17 cellular contexts compared by ENCODE assay signal in genomic region chr14:91225025-91225424, GRCh38. TPM values are rescaled to one million over a fixed set of nuclear protein-coding genes. Genes with fewer than 3 reads are reported as not detected.
DNase-seq lines count a peak whose midpoint lies in the region; ATAC-seq and TF ChIP-seq lines count a peak whose summit lies in the region.
"Had no signal": no experiment of that assay in that cellular context is flagged by ENCODE, and none has a peak within 500 bp of the region (broad histone marks: within the 10 kb centered on the region; RNA-seq: fewer than 3 reads in every experiment).

No MANE protein-coding gene starts in this region.

- in situ Hi-C loops in mammary epithelial cell (cut with MboI; ENCODE audit: low sequenced_read_pairs in 2 of 2) = no loop called here

- CTCF ChIA-PET in activated CD4-positive, alpha-beta T cell treated with anti-CD3 and anti-CD28 coated beads, Interleukin-2, amount 10 ng/mL, durations not matched to agents 7 days and 5 days (lab: Charles Lee) = no interaction called here
- CTCF ChIA-PET in mammary epithelial cell (lab: Charles Lee; ENCODE audit: low non-redundant PET) (no interaction called here), Calu3 (lab: Charles Lee) (no interaction called here)
- CTCF ChIA-PET in activated naive CD4-positive, alpha-beta T cell treated with anti-CD3 and anti-CD28 coated beads, Interleukin-2, amount 10 ng/mL, durations not matched to agents 7 days and 5 days (lab: Charles Lee) = no interaction called here

- no peaks in the 10 kb centered on the region for H3K27me3 Mint-ChIP-seq in activated CD4-positive, alpha-beta T cell treated with anti-CD3 and anti-CD28 coated beads, Interleukin-2, amount 10 ng/mL, durations not matched to agents 7 days and 5 days
- H3K27me3 Mint-ChIP-seq in natural killer cell treated with Interleukin-12 subunit alpha and Interleukin-12 subunit beta and Interleukin-15 and Interleukin-18, amount 100 ng/mL, for 72 hours = no peaks in the 10 kb centered on the region
- H3K27me3 Mint-ChIP-seq in Calu3 (ENCODE audit: unreplicated experiment) = no peaks in the 10 kb centered on the region
- H3K27me3 Mint-ChIP-seq in activated naive CD4-positive, alpha-beta T cell treated with anti-CD3 and anti-CD28 coated beads, Interleukin-2, amount 10 ng/mL, durations not matched to agents 7 days and 5 days = no peaks in the 10 kb centered on the region

- POLR2A ChIA-PET in activated CD4-positive, alpha-beta T cell treated with anti-CD3 and anti-CD28 coated beads, Interleukin-2, amount 10 ng/mL, durations not matched to agents 7 days and 5 days (lab: Charles Lee) = no interaction called here

- H3K27ac Mint-ChIP-seq in activated CD4-positive, alpha-beta T cell treated with anti-CD3 and anti-CD28 coated beads, Interleukin-2, amount 10 ng/mL, durations not matched to agents 7 days and 5 days = peak overlapping the region; percentile 99
- H3K27ac Mint-ChIP-seq in natural killer cell treated with Interleukin-12 subunit alpha and Interleukin-12 subunit beta and Interleukin-15 and Interleukin-18, amount 100 ng/mL, for 72 hours = peak overlapping the region; percentile 95 to 99
- no peak overlapping the region for H3K27ac Mint-ChIP-seq in Calu3 (ENCODE audit: unreplicated experiment)
- no peak overlapping the region for H3K27ac Mint-ChIP-seq in activated naive CD4-positive, alpha-beta T cell treated with anti-CD3 and anti-CD28 coated beads, Interleukin-2, amount 10 ng/mL, durations not matched to agents 7 days and 5 days

- peaks cover 85% of the 10 kb centered on the region for H3K36me3 Mint-ChIP-seq in activated CD4-positive, alpha-beta T cell treated with anti-CD3 and anti-CD28 coated beads, Interleukin-2, amount 10 ng/mL, durations not matched to agents 7 days and 5 days (ENCODE audit: low read depth)
- H3K36me3 Mint-ChIP-seq in natural killer cell treated with Interleukin-12 subunit alpha and Interleukin-12 subunit beta and Interleukin-15 and Interleukin-18, amount 100 ng/mL, for 72 hours = peaks cover 17% of the 10 kb centered on the region
- H3K36me3 Mint-ChIP-seq in Calu3 (ENCODE audit: insufficient read depth, unreplicated experiment) = no peaks in the 10 kb centered on the region
- peaks cover 72% of the 10 kb centered on the region for H3K36me3 Mint-ChIP-seq in activated naive CD4-positive, alpha-beta T cell treated with anti-CD3 and anti-CD28 coated beads, Interleukin-2, amount 10 ng/mL, durations not matched to agents 7 days and 5 days

- no peaks in the 10 kb centered on the region for H3K79me2 ChIP-seq in mammary epithelial cell (ENCODE audit: insufficient read depth, low read length)

- no peaks in the 10 kb centered on the region for H3K27me3 ChIP-seq in mammary epithelial cell (ENCODE audit: insufficient read depth, low read length)
- H3K27me3 ChIP-seq: neutrophil, right lobe of liver, tibial nerve had no signal

- DNase-seq in activated CD4-positive, alpha-beta T cell treated with anti-CD3 and anti-CD28 coated beads, Interleukin-2, amount 10 ng/mL, durations not matched to agents 7 days and 5 days = no peak
- no peak for DNase-seq in activated CD4-positive, alpha-beta T cell treated with anti-CD3 and anti-CD28 coated beads, Interleukin-2, amount 50 U/mL, for 4 hours
- DNase-seq in NCI-H510A (lab: John Stamatoyannopoulos, UW) (peak; percentile 62), mammary epithelial cell (peak; percentile 30), RPMI8226 (no peak), Calu3 (no peak)
- no peak for DNase-seq in natural killer cell treated with Interleukin-12 subunit alpha and Interleukin-12 subunit beta and Interleukin-15 and Interleukin-18, amount 100 ng/mL, for 72 hours (ENCODE audit: low spot score)
- no peak for DNase-seq in activated naive CD4-positive, alpha-beta T cell treated with anti-CD3 and anti-CD28 coated beads, Interleukin-2, amount 10 ng/mL, durations not matched to agents 7 days and 5 days
- DNase-seq: activated naive CD4-positive, alpha-beta T cell treated with Interleukin-2 at 50 U/mL for 16 hours; Caco-2; midbrain; NCI-H2171; right lobe of liver; stimulated activated CD4-positive, alpha-beta T cell treated with anti-CD3 and anti-CD28 coated beads, Interleukin-2, amount 100 ng/mL, for 48 hours; stimulated activated CD8-positive, alpha-beta memory T cell treated with anti-CD3 and anti-CD28 coated beads, Interleukin-4, amount 100 ng/mL, for 48 hours had no signal

- no peaks in the 10 kb centered on the region for H4K20me1 ChIP-seq in mammary epithelial cell (ENCODE audit: insufficient read depth, low read length)

- peaks cover 30% of the 10 kb centered on the region for H3K4me1 ChIP-seq in mammary epithelial cell (ENCODE audit: insufficient read depth, low read length)
- H3K4me1 ChIP-seq: Caco-2, right lobe of liver had no signal

- no peaks in the 10 kb centered on the region for H3K36me3 ChIP-seq in mammary epithelial cell (ENCODE audit: insufficient read depth, low read length)

- H3K9me3 ChIP-seq in mammary epithelial cell (replicated peaks; ENCODE audit: insufficient read depth, low read length) = peaks cover 3% of the 10 kb centered on the region
- H3K9me3 ChIP-seq: Caco-2, neutrophil, right lobe of liver had no signal

- H3K27ac ChIP-seq in mammary epithelial cell (ENCODE audit: insufficient read depth, low read depth, low read length) = no peak overlapping the region
- H3K27ac ChIP-seq: neutrophil, right lobe of liver, tibial nerve had no signal

- no peak overlapping the region for H3K4me3 ChIP-seq in mammary epithelial cell (replicated peaks in 1 of 3; ENCODE audit: insufficient read depth in 1 of 3, low read depth in 2 of 3, low read length in 3 of 3)
- H3K4me3 ChIP-seq: right lobe of liver, tibial nerve had no signal

- no peak for ATAC-seq in natural killer cell treated with Interleukin-12 subunit alpha and Interleukin-12 subunit beta and Interleukin-15 and Interleukin-18, amount 100 ng/mL, for 72 hours
- ATAC-seq: right lobe of liver had no signal

- no peak overlapping the region for H3K4me2 ChIP-seq in mammary epithelial cell (ENCODE audit: insufficient read depth, low read depth, low read length)

- dilution Hi-C loops in mammary epithelial cell (cut with HindIII; ENCODE audit: low sequenced_read_pairs) = no loop called here

- no peak overlapping the region for H3K4me3 Mint-ChIP-seq in activated CD4-positive, alpha-beta T cell treated with anti-CD3 and anti-CD28 coated beads, Interleukin-2, amount 10 ng/mL, durations not matched to agents 7 days and 5 days
- peak overlapping the region; percentile 94 for H3K4me3 Mint-ChIP-seq in natural killer cell treated with Interleukin-12 subunit alpha and Interleukin-12 subunit beta and Interleukin-15 and Interleukin-18, amount 100 ng/mL, for 72 hours
- H3K4me3 Mint-ChIP-seq in Calu3 (ENCODE audit: low read depth, unreplicated experiment) = no peak overlapping the region
- no peak overlapping the region for H3K4me3 Mint-ChIP-seq in activated naive CD4-positive, alpha-beta T cell treated with anti-CD3 and anti-CD28 coated beads, Interleukin-2, amount 10 ng/mL, durations not matched to agents 7 days and 5 days

- BruUV-seq in mammary epithelial cell (replicated peaks; lab: Mats Ljungman, UMichigan) = no TSS peak
- BruUV-seq in Calu3 (replicated peaks; lab: Mats Ljungman, UMichigan) = no TSS peak

- peaks cover 88% of the 10 kb centered on the region for H3K4me1 Mint-ChIP-seq in activated CD4-positive, alpha-beta T cell treated with anti-CD3 and anti-CD28 coated beads, Interleukin-2, amount 10 ng/mL, durations not matched to agents 7 days and 5 days
- peaks cover 77 to 88% of the 10 kb centered on the region in 2 donors for H3K4me1 Mint-ChIP-seq in natural killer cell treated with Interleukin-12 subunit alpha and Interleukin-12 subunit beta and Interleukin-15 and Interleukin-18, amount 100 ng/mL, for 72 hours (ENCODE audit: low read depth in 2 of 2)
- no peaks in the 10 kb centered on the region for H3K4me1 Mint-ChIP-seq in Calu3 (ENCODE audit: low read depth, unreplicated experiment)
- H3K4me1 Mint-ChIP-seq in activated naive CD4-positive, alpha-beta T cell treated with anti-CD3 and anti-CD28 coated beads, Interleukin-2, amount 10 ng/mL, durations not matched to agents 7 days and 5 days = peaks cover 95% of the 10 kb centered on the region

- H3K9ac ChIP-seq in mammary epithelial cell (ENCODE audit: insufficient read depth, low read length) = no peak overlapping the region

- no peak overlapping the region for H2AFZ ChIP-seq in mammary epithelial cell (ENCODE audit: low read depth, low read length)

- intact Hi-C loops in mammary epithelial cell (cut with micrococcal nuclease) (no loop called here), Calu3 (cut with micrococcal nuclease; ENCODE audit: unreplicated experiment) (no loop called here)

- 95% methylated on average over 7 of the region's 7 CpGs for WGBS in mammary epithelial cell (ENCODE audit: low coverage, missing lambda C conversion rate)

- TF ChIP-seq CTCF in mammary epithelial cell (conservative IDR thresholded peaks at IDR 0.05 in 1 of 2, IDR thresholded peaks at IDR 0.05 in 1 of 2; ENCODE audit: extremely low read depth in 1 of 2, insufficient read depth in 1 of 2, low read depth in 1 of 2, low read length in 2 of 2) (no peak), Calu3 (IDR thresholded peaks at IDR 0.05; ENCODE audit: unreplicated experiment) (no peak)

- peaks cover 15% of the 10 kb centered on the region for H3K9me3 Mint-ChIP-seq in activated CD4-positive, alpha-beta T cell treated with anti-CD3 and anti-CD28 coated beads, Interleukin-2, amount 10 ng/mL, durations not matched to agents 7 days and 5 days
- peaks cover 7% of the 10 kb centered on the region for H3K9me3 Mint-ChIP-seq in natural killer cell treated with Interleukin-12 subunit alpha and Interleukin-12 subunit beta and Interleukin-15 and Interleukin-18, amount 100 ng/mL, for 72 hours
- H3K9me3 Mint-ChIP-seq in Calu3 (ENCODE audit: low read depth, unreplicated experiment) = no peaks in the 10 kb centered on the region
- H3K9me3 Mint-ChIP-seq in activated naive CD4-positive, alpha-beta T cell treated with anti-CD3 and anti-CD28 coated beads, Interleukin-2, amount 10 ng/mL, durations not matched to agents 7 days and 5 days = peaks cover 6% of the 10 kb centered on the region

RNA-seq across cellular contexts. Expression of gene GPR68, which starts 19.5 kb away (rescaled TPM):
- 10 to 100 TPM; 32.7 to 33.0 TPM for total RNA-seq in activated CD4-positive, alpha-beta T cell treated with anti-CD3 and anti-CD28 coated beads, Interleukin-2, amount 10 ng/mL, durations not matched to agents 7 days and 5 days
- total RNA-seq in mammary epithelial cell (under 1 TPM in 1 of 2 donors, not detected in 1; 0.83 TPM), Calu3 (2022) (not detected in 2 replicates)
- polyA plus RNA-seq in mammary epithelial cell = 0.06 TPM
- not detected for polyA minus RNA-seq in mammary epithelial cell
- total RNA-seq in natural killer cell treated with Interleukin-12 subunit alpha and Interleukin-12 subunit beta and Interleukin-15 and Interleukin-18, amount 100 ng/mL, for 72 hours = 10 to 100 TPM; 17.4 to 30.2 TPM

Comparison
In these comparisons a context has a peak if more than half of its experiments do, and no peak if none do; other contexts are left out.
1. DNase-seq: peak in NCI-H510A (single experiment) and mammary epithelial cell (single experiment); none in activated CD4-positive, alpha-beta T cell treated with anti-CD3 and anti-CD28 coated beads, Interleukin-2, amount 10 ng/mL, durations not matched to agents 7 days and 5 days (single experiment), activated CD4-positive, alpha-beta T cell treated with anti-CD3 and anti-CD28 coated beads, Interleukin-2, amount 50 U/mL, for 4 hours (0 of 2), natural killer cell treated with Interleukin-12 subunit alpha and Interleukin-12 subunit beta and Interleukin-15 and Interleukin-18, amount 100 ng/mL, for 72 hours (single experiment), RPMI8226 (single experiment), Calu3 (single experiment) and activated naive CD4-positive, alpha-beta T cell treated with anti-CD3 and anti-CD28 coated beads, Interleukin-2, amount 10 ng/mL, durations not matched to agents 7 days and 5 days (single experiment).
2. H3K27ac Mint-ChIP-seq: peak in activated CD4-positive, alpha-beta T cell treated with anti-CD3 and anti-CD28 coated beads, Interleukin-2, amount 10 ng/mL, durations not matched to agents 7 days and 5 days (single experiment) and natural killer cell treated with Interleukin-12 subunit alpha and Interleukin-12 subunit beta and Interleukin-15 and Interleukin-18, amount 100 ng/mL, for 72 hours (2 of 2); none in Calu3 (single experiment) and activated naive CD4-positive, alpha-beta T cell treated with anti-CD3 and anti-CD28 coated beads, Interleukin-2, amount 10 ng/mL, durations not matched to agents 7 days and 5 days (single experiment).
3. RNA of gene GPR68, which starts 19.5 kb away (total RNA-seq): 32.7 to 33.0 TPM in activated CD4-positive, alpha-beta T cell treated with anti-CD3 and anti-CD28 coated beads, Interleukin-2, amount 10 ng/mL, durations not matched to agents 7 days and 5 days and 17.4 to 30.2 TPM in natural killer cell treated with Interleukin-12 subunit alpha and Interleukin-12 subunit beta and Interleukin-15 and Interleukin-18, amount 100 ng/mL, for 72 hours; 0.83 TPM in mammary epithelial cell and not detected in Calu3; every median in the first group is over 10 times any median in the second.